In genomic region chr12:78226763-78227162, GRCh38 we compare ENCODE assay signal across 1 cellular context.
TF ChIP-seq lines count a peak whose summit lies in the region.

No MANE protein-coding gene starts in this region.

TF ChIP-seq in IMR-90, 13 proteins besides CTCF, POLR2A, EP300 and RAD21 (continued from another document):
- TF ChIP-seq FOS (IDR thresholded peaks at IDR 0.05; ENCODE audit: low read depth, low read length), result no peak
